10 cellular contexts compared by ENCODE assay signal in the genomic region with DNA sequence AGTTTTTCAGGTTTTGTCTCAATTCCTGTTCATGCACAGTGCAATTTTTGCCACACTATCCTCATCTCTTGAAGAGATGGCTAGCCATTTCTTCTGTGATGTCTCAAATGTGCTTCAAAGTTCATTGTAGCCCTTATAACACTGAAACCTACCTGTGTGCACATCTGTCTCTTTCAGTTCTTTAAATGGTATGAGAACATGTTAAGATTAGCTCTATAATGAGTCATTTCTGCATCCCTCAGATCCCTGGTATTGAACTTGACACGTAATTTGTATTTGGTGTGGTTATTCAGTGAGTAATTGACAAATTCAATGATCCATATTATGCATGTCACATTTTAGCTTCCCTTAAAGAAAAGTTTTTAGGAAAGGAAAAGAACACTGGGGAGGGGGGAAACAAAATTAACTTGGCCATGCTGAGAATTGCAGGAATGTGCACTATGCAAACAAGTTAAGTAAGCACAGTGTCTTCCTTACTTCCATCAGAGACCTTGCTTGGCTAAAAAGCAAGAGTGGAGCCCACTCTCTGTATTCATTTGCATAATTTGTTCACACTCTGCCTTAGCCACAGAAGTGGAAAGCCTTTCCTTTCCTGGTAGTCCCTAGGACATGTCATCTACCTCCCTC.
DNase-seq lines count a peak whose midpoint lies in the region; ATAC-seq and TF ChIP-seq lines count a peak whose summit lies in the region.
"Had no signal": no experiment of that assay in that cellular context is flagged by ENCODE, and none has a peak within 500 bp of the region (broad histone marks: within the 10 kb centered on the region; RNA-seq: fewer than 3 reads in every experiment).

No MANE protein-coding gene starts in this region.

- DNase-seq in SHP77 (lab: John Stamatoyannopoulos, UW): no peak
- no peak for DNase-seq in activated CD8-positive, alpha-beta memory T cell treated with anti-CD3 and anti-CD28 coated beads, Interleukin-2, amount 50 U/mL, for 48 hours
- DNase-seq in RPMI8226: no peak
- no peak for DNase-seq in HEK293T (ENCODE audit: extremely low spot score)
- DNase-seq: aorta, NCI-H446 treated with DMSO at 0.1 percent for 48 hours had no signal

- POLR2A ChIA-PET in HEK293T (lab: Yijun Ruan, JAX): no interaction called here

- CTCF ChIA-PET in HEK293T (lab: Yijun Ruan, JAX): interaction anchor here (0.7 kb wide), 1 partner anchor 77 kb away, joined by 3 read pairs; no protein-coding TSS in a partner anchor

- ATAC-seq in GM18498 (IDR thresholded peaks at IDR 0.05; ENCODE audit: unreplicated experiment): peak; percentile 97
- ATAC-seq in GM19452 (IDR thresholded peaks at IDR 0.05; ENCODE audit: unreplicated experiment): peak; percentile 94
- peak; percentile 95 for ATAC-seq in HG02884 (IDR thresholded peaks at IDR 0.05; ENCODE audit: unreplicated experiment)
- ATAC-seq in HG03571 (IDR thresholded peaks at IDR 0.05; ENCODE audit: unreplicated experiment): peak; percentile 98

TF ChIP-seq in HEK293T, 16 proteins besides CTCF, POLR2A, EP300 and RAD21:
- no peak for TF ChIP-seq ARNT (IDR thresholded peaks at IDR 0.05)
- no peak for TF ChIP-seq BHLHE40 (IDR thresholded peaks at IDR 0.05; ENCODE audit: borderline replicate concordance)
- no peak for TF ChIP-seq FOXM1 (IDR thresholded peaks at IDR 0.05; ENCODE audit: borderline replicate concordance)
- TF ChIP-seq NFRKB (IDR thresholded peaks at IDR 0.05): no peak
- TF ChIP-seq L3MBTL2 (conservative IDR thresholded peaks at IDR 0.05): no peak
- no peak for TF ChIP-seq LEF1 (IDR thresholded peaks at IDR 0.05; ENCODE audit: borderline replicate concordance)
- no peak for TF ChIP-seq SUZ12 (IDR thresholded peaks at IDR 0.05)
